ENCODE assay signal across 25 cellular contexts in genomic region chr4:146490106-146490505, GRCh38.
"Had no signal": no experiment of that assay in that cellular context is flagged by ENCODE, and none has a peak within 500 bp of the region (broad histone marks: within the 10 kb centered on the region; RNA-seq: fewer than 3 reads in every experiment).

No MANE protein-coding gene starts in this region.

- H3K9me3 ChIP-seq: ascending aorta, breast epithelium, colonic mucosa, gastrocnemius medialis had no signal

- H3K27ac ChIP-seq: ascending aorta, breast epithelium, cardiac muscle cell, colonic mucosa, foreskin keratinocyte, gastrocnemius medialis, heart right ventricle, hepatocyte, VCaP had no signal

- H3K4me3 ChIP-seq: ascending aorta, breast epithelium, cardiac muscle cell, colonic mucosa, gastrocnemius medialis, heart right ventricle, hepatocyte had no signal

- DNase-seq: activated CD4-positive, alpha-beta T cell treated with anti-CD3 and anti-CD28 coated beads for 1 hour; activated CD4-positive, alpha-beta T cell treated with anti-CD3 and anti-CD28 coated beads for 4 hours; activated CD4-positive, alpha-beta T cell treated with anti-CD3 and anti-CD28 coated beads, Interleukin-2, amount 10 ng/mL, durations not matched to agents 7 days and 5 days; activated CD4-positive, alpha-beta T cell treated with anti-CD3 and anti-CD28 coated beads, Interleukin-2, amount 50 U/mL, for 4 hours; activated CD8-positive, alpha-beta memory T cell treated with anti-CD3 and anti-CD28 coated beads for 24 hours; activated CD8-positive, alpha-beta T cell treated with anti-CD3 and anti-CD28 coated beads for 36 hours; activated gamma-delta T cell; activated naive CD4-positive, alpha-beta T cell; activated naive CD4-positive, alpha-beta T cell treated with anti-CD3 and anti-CD28 coated beads, Interleukin-2, amount 10 ng/mL, durations not matched to agents 7 days and 5 days; activated naive CD8-positive, alpha-beta T cell treated with anti-CD3 and anti-CD28 coated beads, Interleukin-2, amount 10 ng/mL, durations not matched to agents 7 days and 5 days; activated T-cell treated with anti-CD3 and anti-CD28 coated beads, Interleukin-2, amount 50 U/mL, for 48 hours; central memory CD4-positive, alpha-beta T cell; cerebellar nuclear complex; colonic mucosa; effector CD8-positive, alpha-beta T cell; endodermal cell; foreskin keratinocyte; gastrocnemius medialis; heart right ventricle; T-helper 2 cell had no signal

- H3K36me3 ChIP-seq: ascending aorta, breast epithelium, cardiac muscle cell, colonic mucosa, gastrocnemius medialis had no signal
